ENCODE assay signal across 13 cellular contexts in genomic region chr1:58813801-58814200, GRCh38. TPM values are rescaled to one million over a fixed set of nuclear protein-coding genes. Genes with fewer than 3 reads are reported as not detected.
DNase-seq lines count a peak whose midpoint lies in the region; ATAC-seq, FAIRE-seq and TF ChIP-seq lines count a peak whose summit lies in the region.
"Had no signal": no experiment of that assay in that cellular context is flagged by ENCODE, and none has a peak within 500 bp of the region (broad histone marks: within the 10 kb centered on the region; RNA-seq: fewer than 3 reads in every experiment).

No MANE protein-coding gene starts in this region.

- no peak for TF ChIP-seq POLR2A in HepG2 (IDR thresholded peaks at IDR 0.05; ENCODE audit: insufficient read depth in 1 of 2, low read depth in 2 of 2, low read length in 2 of 2)

- no peak for FAIRE-seq in HepG2 (lab: Jason Lieb, UNC)
- FAIRE-seq: GM18507 had no signal

- H3K79me2 ChIP-seq in HepG2 (ENCODE audit: insufficient read depth, low read length), result no peaks in the 10 kb centered on the region

- peak overlapping the region in 2 of 3 donors; percentile 46 to 55 for H3K4me3 Mint-ChIP-seq in T-cell
- H3K4me3 Mint-ChIP-seq: activated naive CD8-positive, alpha-beta T cell had no signal

- DNase-seq in H7 (peak; percentile 28), T-cell (no peak), HepG2 (ENCODE audit: low spot score) (peak; percentile 65)
- DNase-seq in stimulated activated CD4-positive, alpha-beta T cell treated with anti-CD3 and anti-CD28 coated beads, Interleukin-15, amount 100 ng/mL, for 24 hours, result no peak
- DNase-seq: DMS79; NCI-H1092; stimulated activated CD8-positive, alpha-beta memory T cell treated with anti-CD3 and anti-CD28 coated beads, Interleukin-4, amount 100 ng/mL, for 48 hours had no signal

- no peak for ATAC-seq in T-cell (replicated peaks in 1 of 4)
- ATAC-seq in HepG2, result peak; percentile 15; the same call in 2 of the 3 replicates
- ATAC-seq in HG03045 (IDR thresholded peaks at IDR 0.05; ENCODE audit: unreplicated experiment), result no peak
- no peak for ATAC-seq in HG02970 (IDR thresholded peaks at IDR 0.05; ENCODE audit: low FRiP score, unreplicated experiment)

- peak overlapping the region; percentile 85 to 89 for H3K27ac Mint-ChIP-seq in T-cell

- no peaks in the 10 kb centered on the region for H3K36me3 ChIP-seq in H7 (replicated peaks; ENCODE audit: control insufficient read depth, insufficient read depth, low read length)
- no peaks in the 10 kb centered on the region for H3K36me3 ChIP-seq in HepG2 (replicated peaks in 1 of 2; ENCODE audit: control insufficient read depth in 1 of 2, insufficient read depth in 2 of 2, low read length in 2 of 2)
- H3K36me3 ChIP-seq in skeletal muscle tissue (ENCODE audit: control insufficient read depth in 3 of 3, insufficient read depth in 3 of 3, low read length in 3 of 3), result no peaks in the 10 kb centered on the region

- H3K4me1 Mint-ChIP-seq in T-cell, result peaks cover 41 to 63% (median 61%) of the 10 kb centered on the region in 3 donors

- H3K4me3 ChIP-seq in H7 (ENCODE audit: insufficient read depth, low read depth, low read length), result no peak overlapping the region
- H3K4me3 ChIP-seq in HepG2 (replicated peaks in 1 of 3; ENCODE audit: insufficient read depth in 1 of 3, low read depth in 2 of 3, low read length in 3 of 3), result no peak overlapping the region
- H3K4me3 ChIP-seq in skeletal muscle tissue (ENCODE audit: low read length in 3 of 3), result no peak overlapping the region

- 32% methylated on average over 6 of the region's 7 CpGs for WGBS in HepG2 (ENCODE audit: low lambda C conversion rate)

- H3K9me3 ChIP-seq in HepG2 (ENCODE audit: low read length) (no peaks in the 10 kb centered on the region), skeletal muscle tissue (ENCODE audit: control insufficient read depth in 3 of 3, low read length in 3 of 3) (no peaks in the 10 kb centered on the region)

- no peak overlapping the region for H3K27ac ChIP-seq in HepG2 (ENCODE audit: extremely low read length, insufficient read depth, low read length)
- peak overlapping the region; percentile 89 for H3K27ac ChIP-seq in skeletal muscle tissue (ENCODE audit: low read depth, low read length)
- H3K27ac ChIP-seq: VCaP had no signal

- peak overlapping the region; percentile 45 for H3K4me2 ChIP-seq in HepG2 (ENCODE audit: low read depth, low read length)

- no peak overlapping the region for H3K9ac ChIP-seq in HepG2 (ENCODE audit: insufficient read depth, low read depth, low read length)
- H3K9ac ChIP-seq in skeletal muscle tissue (ENCODE audit: low read depth in 1 of 3, low read length in 3 of 3), result no peak overlapping the region

- no peak overlapping the region for H2AFZ ChIP-seq in HepG2 (ENCODE audit: low read length)

- TF ChIP-seq RAD21 in HepG2 (CRISPR knock-in tag; IDR thresholded peaks at IDR 0.05), result no peak

- H3K27me3 ChIP-seq in H7 (ENCODE audit: control insufficient read depth, insufficient read depth, low read length) (peaks cover 5% of the 10 kb centered on the region), HepG2 (ENCODE audit: control insufficient read depth in 1 of 2, insufficient read depth in 2 of 2, low read length in 2 of 2) (no peaks in the 10 kb centered on the region), skeletal muscle tissue (ENCODE audit: control insufficient read depth in 3 of 3, insufficient read depth in 3 of 3, low read length in 3 of 3) (no peaks in the 10 kb centered on the region)

- no peak for TF ChIP-seq CTCF in HepG2 (CRISPR knock-in tag; IDR thresholded peaks at IDR 0.05)

- H4K20me1 ChIP-seq in HepG2 (ENCODE audit: insufficient read depth, low read length), result no peaks in the 10 kb centered on the region

- POLR2A ChIA-PET in T-cell (lab: Charles Lee), result no interaction called here
- POLR2A ChIA-PET in HepG2 (lab: Yijun Ruan, JAX), result interaction anchor here (1.7 kb wide), 1 partner anchor 30 kb away, joined by 11 read pairs; the partner anchor contains the start of gene JUN

- CTCF ChIA-PET in T-cell (lab: Charles Lee), result no interaction called here
- CTCF ChIA-PET in HepG2 (lab: Yijun Ruan, JAX; ENCODE audit: low intra/inter-chr PET ratio, low total read pairs), result no interaction called here

- H3K4me1 ChIP-seq in HepG2 (ENCODE audit: insufficient read depth, low read length) (peaks cover 80% of the 10 kb centered on the region), skeletal muscle tissue (ENCODE audit: control insufficient read depth in 3 of 3, insufficient read depth in 3 of 3, low read length in 3 of 3) (peaks cover 18 to 26% (median 21%) of the 10 kb centered on the region in 3 donors)

- TF ChIP-seq EP300 in HepG2 (IDR thresholded peaks at IDR 0.05; ENCODE audit: low read depth in 2 of 2, low read length in 2 of 2), result no peak
- no peak for TF ChIP-seq EP300 in HepG2 (CRISPR knock-in tag; IDR thresholded peaks at IDR 0.05; ENCODE audit: borderline replicate concordance)

- in situ Hi-C loops in HepG2 (cut with HindIII; ENCODE audit: extremely low pct_ligation_motif_present, low pct_unique_long_range_greater_than_20kb), result no loop called here

- intact Hi-C loops in HepG2 (cut with micrococcal nuclease; ENCODE audit: unreplicated experiment), result no loop called here

- no peaks in the 10 kb centered on the region for H3K36me3 Mint-ChIP-seq in T-cell
- H3K36me3 Mint-ChIP-seq: activated naive CD8-positive, alpha-beta T cell had no signal

- no peaks in the 10 kb centered on the region for H3K9me3 Mint-ChIP-seq in T-cell

- no TSS peak for BruUV-seq in HepG2 (replicated peaks; lab: Mats Ljungman, UMichigan)

- no peaks in the 10 kb centered on the region for H3K27me3 Mint-ChIP-seq in T-cell
- H3K27me3 Mint-ChIP-seq: activated naive CD8-positive, alpha-beta T cell had no signal

TF ChIP-seq in HepG2, 621 proteins besides CTCF, POLR2A, EP300 and RAD21 (continues in another document):
- TF ChIP-seq PHF5A (CRISPR knock-in tag; IDR thresholded peaks at IDR 0.05; ENCODE audit: low read depth, unreplicated experiment) (no peak), GATAD2A (CRISPR knock-in tag; IDR thresholded peaks at IDR 0.05) (no peak), ZNF773 (CRISPR knock-in tag; IDR thresholded peaks at IDR 0.05; ENCODE audit: borderline replicate concordance) (no peak), SIN3A (IDR thresholded peaks at IDR 0.05; ENCODE audit: borderline replicate concordance, low read depth, low read length) (no peak), ZNF10 (CRISPR knock-in tag; IDR thresholded peaks at IDR 0.05; ENCODE audit: borderline replicate concordance, low read depth) (no peak), ZNF550 (CRISPR knock-in tag; IDR thresholded peaks at IDR 0.05; ENCODE audit: borderline replicate concordance) (no peak), ZNF678 (CRISPR knock-in tag; IDR thresholded peaks at IDR 0.05) (no peak), AKAP8 (CRISPR knock-in tag; IDR thresholded peaks at IDR 0.05) (no peak), ZNF652 (CRISPR knock-in tag; IDR thresholded peaks at IDR 0.05; ENCODE audit: borderline replicate concordance, low read depth) (no peak), HNRNPL (IDR thresholded peaks at IDR 0.05; ENCODE audit: low read depth, low read length) (no peak), ARID2 (CRISPR knock-in tag; IDR thresholded peaks at IDR 0.05; ENCODE audit: borderline replicate concordance) (no peak), SALL1 (CRISPR knock-in tag; IDR thresholded peaks at IDR 0.05) (0 out of 2 replicates have a peak, but pooled peaks have one; percentile 9), ZNF660 (CRISPR knock-in tag; IDR thresholded peaks at IDR 0.05; ENCODE audit: borderline replicate concordance, low read depth) (no peak), SIX4 (CRISPR knock-in tag; IDR thresholded peaks at IDR 0.05) (no peak), SAP130 (CRISPR knock-in tag; IDR thresholded peaks at IDR 0.05; ENCODE audit: low read depth) (0 out of 2 replicates have a peak, but pooled peaks have one; percentile 25), HOXA3 (CRISPR knock-in tag; IDR thresholded peaks at IDR 0.05) (no peak), NCOA2 (CRISPR knock-in tag; IDR thresholded peaks at IDR 0.05) (0 out of 2 replicates have a peak, but pooled peaks have one; percentile 11), ZNF543 (CRISPR knock-in tag; IDR thresholded peaks at IDR 0.05) (no peak), TBL1XR1 (IDR thresholded peaks at IDR 0.05; ENCODE audit: borderline replicate concordance, low read length, partially characterized antibody) (no peak), RBM22 (optimal IDR thresholded peaks at IDR 0.05; ENCODE audit: low read length) (no peak), PHF20 (CRISPR knock-in tag; IDR thresholded peaks at IDR 0.05) (no peak), ZNF713 (CRISPR knock-in tag; IDR thresholded peaks at IDR 0.05) (no peak)

RNA-seq across cellular contexts. Expression of gene JUN, which starts 30.0 kb away (rescaled TPM):
- total RNA-seq in H7 (2014; rRNA removed; shearing (Covaris generic)), result 37.1 and 64.0 TPM in 2 replicates
- total RNA-seq in T-cell (1,000 to 10,000 TPM in 1 of 5 donors, 100 to 1,000 TPM in 1, 10 to 100 TPM in 3; 43.2 to 1,335 (median 56.6) TPM), HepG2 (2016; rRNA removed; fragmentation: Illumina TruSeq; extraction: Trizol) (13.3 and 22.3 TPM in 2 replicates), skeletal muscle tissue (103 TPM)
- 2.7 and 3.4 TPM in 2 replicates for total RNA-seq in HepG2 (2016; cell fraction: cytosol; rRNA removed; fragmentation: Illumina TruSeq; extraction: Trizol; ENCODE audit: low read depth)
- 10.4 and 25.4 TPM in 2 replicates for total RNA-seq in HepG2 (2016; cell fraction: insoluble cytoplasmic fraction; rRNA removed; fragmentation: Illumina TruSeq; extraction: Trizol)
- 7.5 and 8.4 TPM in 2 replicates for total RNA-seq in HepG2 (2016; cell fraction: membrane; rRNA removed; fragmentation: Illumina TruSeq; extraction: Trizol)
- total RNA-seq in HepG2 (2016; cell fraction: nucleus; rRNA removed; fragmentation: Illumina TruSeq; extraction: Trizol), result 37.1 and 40.6 TPM in 2 replicates
- 18.2 and 28.1 TPM in 2 replicates for polyA plus RNA-seq in HepG2 (2011; rRNA removed)
- 17.8 and 19.2 TPM in 2 replicates for polyA plus RNA-seq in HepG2 (2011; cell fraction: cytosol; rRNA removed)
- polyA plus RNA-seq in HepG2 (2011; cell fraction: nucleus; rRNA removed), result 39.8 and 53.6 TPM in 2 replicates
- 16.3 and 31.3 TPM in 2 replicates for polyA plus RNA-seq in HepG2 (2012)
- polyA plus RNA-seq in HepG2 (2016; cell fraction: cytosol; fragmentation: Illumina TruSeq; extraction: Trizol; ENCODE audit: low read depth), result 2.5 and 2.8 TPM in 2 replicates
- polyA plus RNA-seq in HepG2 (2016; cell fraction: insoluble cytoplasmic fraction; fragmentation: Illumina TruSeq; extraction: Trizol; ENCODE audit: low read depth), result 14.8 and 19.3 TPM in 2 replicates
- polyA plus RNA-seq in HepG2 (2016; cell fraction: membrane; fragmentation: Illumina TruSeq; extraction: Trizol; ENCODE audit: low read depth), result 6.0 and 6.6 TPM in 2 replicates
- polyA plus RNA-seq in HepG2 (2016; cell fraction: nucleus; fragmentation: Illumina TruSeq; extraction: Trizol; ENCODE audit: insufficient read depth, low read depth), result 56.1 and 62.3 TPM in 2 replicates
- polyA minus RNA-seq in HepG2 (2011; rRNA and poly(A)+ RNA removed; ENCODE audit: low replicate concordance), result 7.3 and 24.3 TPM in 2 replicates
- polyA minus RNA-seq in HepG2 (2011; cell fraction: cytosol; rRNA and poly(A)+ RNA removed), result 19.3 and 24.3 TPM in 2 replicates
- 34.6 and 67.8 TPM in 2 replicates for polyA minus RNA-seq in HepG2 (2011; cell fraction: nucleus; rRNA and poly(A)+ RNA removed)

Comparison
In these comparisons a context has a peak if more than half of its experiments do, and no peak if none do; other contexts are left out.
1. DNase-seq: peak in H7 (single experiment) and HepG2 (single experiment); none in T-cell (0 of 34) and stimulated activated CD4-positive, alpha-beta T cell treated with anti-CD3 and anti-CD28 coated beads, Interleukin-15, amount 100 ng/mL, for 24 hours (single experiment).